9 cellular contexts compared by ENCODE assay signal in genomic region chr2:196399736-196400691, GRCh38.
DNase-seq lines count a peak whose midpoint lies in the region; ATAC-seq, FAIRE-seq and TF ChIP-seq lines count a peak whose summit lies in the region.
"Had no signal": no experiment of that assay in that cellular context is flagged by ENCODE, and none has a peak within 500 bp of the region (broad histone marks: within the 10 kb centered on the region; RNA-seq: fewer than 3 reads in every experiment).

No MANE protein-coding gene starts in this region.

- no peaks in the 10 kb centered on the region for H3K36me3 Mint-ChIP-seq in activated naive CD4-positive, alpha-beta T cell treated with anti-CD3 and anti-CD28 coated beads, Interleukin-2, amount 10 ng/mL, durations not matched to agents 7 days and 5 days

- H3K27me3 ChIP-seq in GM12878 (replicated peaks in 1 of 2; ENCODE audit: control insufficient read depth in 2 of 2, insufficient read depth in 2 of 2, low read length in 1 of 2), result no peaks in the 10 kb centered on the region
- H3K27me3 ChIP-seq: transverse colon had no signal

- no peak overlapping the region for H3K4me2 ChIP-seq in GM12878 (ENCODE audit: control insufficient read depth, insufficient read depth)

- CTCF ChIA-PET in GM12878 (lab: Yijun Ruan, JAX), result interaction anchor here (1.2 to 4.1 kb wide), 6 partner anchors 10 to 102 kb away, joined by 3 to 18 read pairs (median 6); no protein-coding TSS in a partner anchor
- CTCF ChIA-PET in activated naive CD4-positive, alpha-beta T cell treated with anti-CD3 and anti-CD28 coated beads, Interleukin-2, amount 10 ng/mL, durations not matched to agents 7 days and 5 days (lab: Charles Lee), result no interaction called here

- intact Hi-C loops in GM12878 (cut with micrococcal nuclease; ENCODE audit: unreplicated experiment) (no loop called here), left colon (cut with DNase I, micrococcal nuclease) (no loop called here)

- no peaks in the 10 kb centered on the region for H3K36me3 ChIP-seq in GM12878 (ENCODE audit: control insufficient read depth in 2 of 2, insufficient read depth in 2 of 2, low read length in 1 of 2)
- H3K36me3 ChIP-seq: transverse colon had no signal

- FAIRE-seq in GM12878 (lab: Jason Lieb, UNC), result no peak

- peaks cover 68% of the 10 kb centered on the region for H3K79me2 ChIP-seq in GM12878 (ENCODE audit: control insufficient read depth, insufficient read depth, low read length)

- no peaks in the 10 kb centered on the region for H3K4me1 Mint-ChIP-seq in activated naive CD4-positive, alpha-beta T cell treated with anti-CD3 and anti-CD28 coated beads, Interleukin-2, amount 10 ng/mL, durations not matched to agents 7 days and 5 days

- no peak overlapping the region for H2AFZ ChIP-seq in GM12878 (ENCODE audit: control insufficient read depth, low read depth, low read length)

- ATAC-seq in GM12878, result no peak
- ATAC-seq in GM18517 (IDR thresholded peaks at IDR 0.05; ENCODE audit: unreplicated experiment), result no peak
- no peak for ATAC-seq in left colon

- DNase-seq in AG20443 (ENCODE audit: low spot score), result peak; percentile 67
- peak; percentile 73 for DNase-seq in M059J (ENCODE audit: low read depth)
- DNase-seq in GM12878 (ENCODE audit: low read depth, low spot score), result no peak
- DNase-seq in iris pigment epithelial cell (ENCODE audit: low read depth), result peak; percentile 96
- DNase-seq in NCI-H2196 (lab: John Stamatoyannopoulos, UW; ENCODE audit: unreplicated experiment), result no peak
- no peak for DNase-seq in activated naive CD4-positive, alpha-beta T cell treated with anti-CD3 and anti-CD28 coated beads, Interleukin-2, amount 10 ng/mL, durations not matched to agents 7 days and 5 days
- no peak for DNase-seq in left colon
- DNase-seq: transverse colon had no signal

- H3K9ac ChIP-seq in GM12878 (ENCODE audit: control insufficient read depth, insufficient read depth, low read length), result no peak overlapping the region

- H3K27me3 Mint-ChIP-seq in activated naive CD4-positive, alpha-beta T cell treated with anti-CD3 and anti-CD28 coated beads, Interleukin-2, amount 10 ng/mL, durations not matched to agents 7 days and 5 days, result no peaks in the 10 kb centered on the region

- no peak overlapping the region for H3K27ac Mint-ChIP-seq in activated naive CD4-positive, alpha-beta T cell treated with anti-CD3 and anti-CD28 coated beads, Interleukin-2, amount 10 ng/mL, durations not matched to agents 7 days and 5 days

- in situ Hi-C loops in GM12878 (cut with MboI), result no loop called here

- H4K20me1 ChIP-seq in GM12878 (ENCODE audit: control insufficient read depth, insufficient read depth), result no peaks in the 10 kb centered on the region

- H3K9me3 Mint-ChIP-seq in activated naive CD4-positive, alpha-beta T cell treated with anti-CD3 and anti-CD28 coated beads, Interleukin-2, amount 10 ng/mL, durations not matched to agents 7 days and 5 days, result no peaks in the 10 kb centered on the region

- H3K27ac ChIP-seq in GM12878 (ENCODE audit: control insufficient read depth, insufficient read depth), result peak overlapping the region; percentile 44
- H3K27ac ChIP-seq: transverse colon had no signal

- no TSS peak for BruUV-seq in GM12878 (replicated peaks; lab: Mats Ljungman, UMichigan)

- POLR2A ChIA-PET in GM12878 (lab: Charles Lee), result interaction anchor here (1.3 to 2.9 kb wide), 3 partner anchors 9 to 14 kb away, joined by 3 to 16 read pairs (median 9); no protein-coding TSS in a partner anchor

- no peak for TF ChIP-seq RAD21 in GM12878 (IDR thresholded peaks at IDR 0.05; ENCODE audit: insufficient read depth, low read depth, low read length)

- WGBS in GM12878 (ENCODE audit: insufficient coverage, insufficient replicate concordance, low lambda C conversion rate, missing lambda C conversion rate), result 70% methylated on average over 5 of the region's 5 CpGs

- TF ChIP-seq CTCF in GM12878 (IDR thresholded peaks at IDR 0.05 in 2 of 3, conservative IDR thresholded peaks at IDR 0.05 in 1 of 3; ENCODE audit: control insufficient read depth in 2 of 3, extremely low read depth in 1 of 3, insufficient read depth in 1 of 3, low read depth in 3 of 3, low read length in 3 of 3), result no peak

- TF ChIP-seq POLR2A in GM12878 (IDR thresholded peaks at IDR 0.05; ENCODE audit: low read depth, low read length), result no peak

- RAD21 ChIA-PET in GM12878 (lab: Charles Lee; ENCODE audit: unreplicated experiment), result interaction anchor here (0.6 to 2.3 kb wide), 5 partner anchors 10 to 54 kb away, joined by 3 to 11 read pairs (median 3); no protein-coding TSS in a partner anchor

- H3K4me3 Mint-ChIP-seq in activated naive CD4-positive, alpha-beta T cell treated with anti-CD3 and anti-CD28 coated beads, Interleukin-2, amount 10 ng/mL, durations not matched to agents 7 days and 5 days, result no peak overlapping the region

- H3K4me3 ChIP-seq in GM12878, result peak overlapping the region; percentile 4; the same call in 1 of the 2 replicates
- H3K4me3 ChIP-seq: transverse colon had no signal

- H3K9me3 ChIP-seq in GM12878 (replicated peaks; ENCODE audit: control insufficient read depth, insufficient read depth, low read length), result peaks cover 4% of the 10 kb centered on the region; the same call in 2 of the 3 replicates
- H3K9me3 ChIP-seq: transverse colon had no signal

- SMC1A ChIA-PET in GM12878 (lab: Charles Lee; ENCODE audit: uncharacterized antibody, unreplicated experiment), result interaction anchor here (0.9 to 11.3 kb wide), 11 partner anchors 13 to 165 kb away, joined by 3 to 157 read pairs (median 4); no protein-coding TSS in a partner anchor

- TF ChIP-seq EP300 in GM12878 (IDR thresholded peaks at IDR 0.05; ENCODE audit: borderline replicate concordance in 1 of 2, control insufficient read depth in 1 of 2, low read depth in 2 of 2, low read length in 2 of 2), result no peak

- no peaks in the 10 kb centered on the region for H3K4me1 ChIP-seq in GM12878 (ENCODE audit: control insufficient read depth, insufficient read depth, low read length)

TF ChIP-seq in GM12878, 131 proteins besides CTCF, POLR2A, EP300 and RAD21:
- no peak for TF ChIP-seq SIX5 (IDR thresholded peaks at IDR 0.05; ENCODE audit: low read depth, low read length, severe bottlenecking)
- no peak for TF ChIP-seq MEF2A (IDR thresholded peaks at IDR 0.05; ENCODE audit: insufficient read depth, low read depth, low read length)
- TF ChIP-seq IKZF2 (IDR thresholded peaks at IDR 0.05), result no peak
- TF ChIP-seq TARDBP (IDR thresholded peaks at IDR 0.05; ENCODE audit: borderline replicate concordance), result no peak
- TF ChIP-seq MTA2 (IDR thresholded peaks at IDR 0.05; ENCODE audit: low read depth), result no peak
- TF ChIP-seq SREBF1 (IDR thresholded peaks at IDR 0.05; ENCODE audit: low read length), result no peak
- TF ChIP-seq TAF1 (IDR thresholded peaks at IDR 0.05; ENCODE audit: borderline replicate concordance, low read depth, low read length), result no peak
- no peak for TF ChIP-seq POLR2AphosphoS5 (IDR thresholded peaks at IDR 0.05; ENCODE audit: low read length)
- TF ChIP-seq SUZ12 (IDR thresholded peaks at IDR 0.05; ENCODE audit: unreplicated experiment), result no peak
- no peak for TF ChIP-seq BMI1 (IDR thresholded peaks at IDR 0.05; ENCODE audit: borderline replicate concordance)

Comparison
In these comparisons a context has a peak if more than half of its experiments do, and no peak if none do; other contexts are left out.
1. DNase-seq: peak in AG20443 (single experiment), M059J (single experiment) and iris pigment epithelial cell (single experiment); none in GM12878 (single experiment), NCI-H2196 (single experiment), activated naive CD4-positive, alpha-beta T cell treated with anti-CD3 and anti-CD28 coated beads, Interleukin-2, amount 10 ng/mL, durations not matched to agents 7 days and 5 days (single experiment) and left colon (0 of 2).